1 cellular context compared by ENCODE assay signal in the genomic region with DNA sequence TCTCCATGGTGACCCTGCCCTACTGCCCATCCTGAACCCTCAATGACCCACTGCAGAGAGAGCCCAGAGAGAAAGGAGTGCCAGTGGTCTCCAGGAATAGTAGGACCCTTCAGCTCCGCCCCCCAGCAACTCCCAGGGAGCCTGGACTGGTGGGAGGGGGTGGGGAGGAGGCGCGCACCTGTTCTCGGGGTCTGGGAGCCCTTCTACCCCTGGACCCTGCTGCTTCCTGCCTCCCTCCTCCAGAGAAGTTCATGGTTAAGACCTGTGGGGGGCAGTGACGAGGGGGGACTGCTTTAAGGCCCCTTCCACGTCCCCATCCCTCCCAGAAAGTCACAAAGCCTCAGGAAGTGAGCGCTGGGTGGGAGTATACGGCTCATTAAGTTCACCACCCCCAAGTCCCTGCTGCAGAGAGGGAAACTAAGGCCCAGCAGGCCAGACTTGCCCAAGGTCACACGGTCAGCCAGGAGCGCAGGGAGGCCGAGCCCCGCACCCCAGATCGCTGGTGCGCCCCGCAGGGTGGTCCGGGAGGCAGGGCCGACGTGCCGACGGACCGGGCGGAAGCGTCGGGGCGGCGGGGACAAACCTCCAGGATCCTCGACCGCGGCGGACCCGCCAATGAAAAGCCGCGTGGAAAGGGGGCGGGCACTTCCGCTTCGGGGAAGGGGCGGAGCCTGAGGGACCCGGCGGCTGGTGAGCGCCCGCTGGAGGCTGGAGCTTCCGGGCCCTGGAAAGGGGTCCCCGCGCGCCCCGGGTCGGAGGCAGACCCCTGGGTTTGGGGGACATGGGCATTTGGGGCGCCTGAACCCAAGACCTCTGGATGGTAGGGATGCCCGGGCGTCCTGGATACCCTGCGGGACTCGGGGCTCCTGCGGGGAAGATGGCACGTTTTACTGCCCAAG.
A peak's percentile ranks its signal among the peaks of the same experiment; 100 is the strongest.
TF ChIP-seq lines count a peak whose summit lies in the region.

A gene with protein sequence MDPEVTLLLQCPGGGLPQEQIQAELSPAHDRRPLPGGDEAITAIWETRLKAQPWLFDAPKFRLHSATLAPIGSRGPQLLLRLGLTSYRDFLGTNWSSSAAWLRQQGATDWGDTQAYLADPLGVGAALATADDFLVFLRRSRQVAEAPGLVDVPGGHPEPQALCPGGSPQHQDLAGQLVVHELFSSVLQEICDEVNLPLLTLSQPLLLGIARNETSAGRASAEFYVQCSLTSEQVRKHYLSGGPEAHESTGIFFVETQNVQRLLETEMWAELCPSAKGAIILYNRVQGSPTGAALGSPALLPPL (plus strand): TSS at position 667 of the 899 bp plus-strand sequence. CDS start 379 bp downstream, outside the sequence.
A gene with protein sequence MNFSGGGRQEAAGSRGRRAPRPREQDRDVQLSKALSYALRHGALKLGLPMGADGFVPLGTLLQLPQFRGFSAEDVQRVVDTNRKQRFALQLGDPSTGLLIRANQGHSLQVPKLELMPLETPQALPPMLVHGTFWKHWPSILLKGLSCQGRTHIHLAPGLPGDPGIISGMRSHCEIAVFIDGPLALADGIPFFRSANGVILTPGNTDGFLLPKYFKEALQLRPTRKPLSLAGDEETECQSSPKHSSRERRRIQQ (minus strand): TSS at position 579 of the 899 bp plus-strand sequence. CDS start 326 bp downstream, at position 253.

TF ChIP-seq in A549, 52 proteins besides CTCF, POLR2A, EP300 and RAD21 (continued from another document):
- TF ChIP-seq, protein P1, sequence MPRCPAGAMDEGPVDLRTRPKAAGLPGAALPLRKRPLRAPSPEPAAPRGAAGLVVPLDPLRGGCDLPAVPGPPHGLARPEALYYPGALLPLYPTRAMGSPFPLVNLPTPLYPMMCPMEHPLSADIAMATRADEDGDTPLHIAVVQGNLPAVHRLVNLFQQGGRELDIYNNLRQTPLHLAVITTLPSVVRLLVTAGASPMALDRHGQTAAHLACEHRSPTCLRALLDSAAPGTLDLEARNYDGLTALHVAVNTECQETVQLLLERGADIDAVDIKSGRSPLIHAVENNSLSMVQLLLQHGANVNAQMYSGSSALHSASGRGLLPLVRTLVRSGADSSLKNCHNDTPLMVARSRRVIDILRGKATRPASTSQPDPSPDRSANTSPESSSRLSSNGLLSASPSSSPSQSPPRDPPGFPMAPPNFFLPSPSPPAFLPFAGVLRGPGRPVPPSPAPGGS (IDR thresholded peaks at IDR 0.05) = peak; percentile 70; the same call in 2 of the 3 replicates
- TF ChIP-seq, protein P2, sequence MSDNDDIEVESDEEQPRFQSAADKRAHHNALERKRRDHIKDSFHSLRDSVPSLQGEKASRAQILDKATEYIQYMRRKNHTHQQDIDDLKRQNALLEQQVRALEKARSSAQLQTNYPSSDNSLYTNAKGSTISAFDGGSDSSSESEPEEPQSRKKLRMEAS (IDR thresholded peaks at IDR 0.05) = peak; percentile 65; the same call in 1 of the 2 replicates
- TF ChIP-seq, protein P3, sequence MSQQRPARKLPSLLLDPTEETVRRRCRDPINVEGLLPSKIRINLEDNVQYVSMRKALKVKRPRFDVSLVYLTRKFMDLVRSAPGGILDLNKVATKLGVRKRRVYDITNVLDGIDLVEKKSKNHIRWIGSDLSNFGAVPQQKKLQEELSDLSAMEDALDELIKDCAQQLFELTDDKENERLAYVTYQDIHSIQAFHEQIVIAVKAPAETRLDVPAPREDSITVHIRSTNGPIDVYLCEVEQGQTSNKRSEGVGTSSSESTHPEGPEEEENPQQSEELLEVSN (IDR thresholded peaks at IDR 0.05; ENCODE audit: borderline replicate concordance, low read depth) = peak; percentile 61; the same call in 1 of the 2 replicates
- no peak for TF ChIP-seq SREBF2 (IDR thresholded peaks at IDR 0.05)
- peak; percentile 68; the same call in 1 of the 2 replicates for TF ChIP-seq PHF8 (IDR thresholded peaks at IDR 0.05; ENCODE audit: borderline replicate concordance, low read depth)
- TF ChIP-seq HDAC2 (IDR thresholded peaks at IDR 0.05) = no peak
- TF ChIP-seq RARB (CRISPR knock-in tag; IDR thresholded peaks at IDR 0.05) = no peak
- TF ChIP-seq, protein P4, sequence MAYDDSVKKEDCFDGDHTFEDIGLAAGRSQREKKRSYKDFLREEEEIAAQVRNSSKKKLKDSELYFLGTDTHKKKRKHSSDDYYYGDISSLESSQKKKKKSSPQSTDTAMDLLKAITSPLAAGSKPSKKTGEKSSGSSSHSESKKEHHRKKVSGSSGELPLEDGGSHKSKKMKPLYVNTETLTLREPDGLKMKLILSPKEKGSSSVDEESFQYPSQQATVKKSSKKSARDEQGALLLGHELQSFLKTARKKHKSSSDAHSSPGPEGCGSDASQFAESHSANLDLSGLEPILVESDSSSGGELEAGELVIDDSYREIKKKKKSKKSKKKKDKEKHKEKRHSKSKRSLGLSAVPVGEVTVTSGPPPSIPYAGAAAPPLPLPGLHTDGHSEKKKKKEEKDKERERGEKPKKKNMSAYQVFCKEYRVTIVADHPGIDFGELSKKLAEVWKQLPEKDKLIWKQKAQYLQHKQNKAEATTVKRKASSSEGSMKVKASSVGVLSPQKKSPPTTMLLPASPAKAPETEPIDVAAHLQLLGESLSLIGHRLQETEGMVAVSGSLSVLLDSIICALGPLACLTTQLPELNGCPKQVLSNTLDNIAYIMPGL (CRISPR knock-in tag; IDR thresholded peaks at IDR 0.05; ENCODE audit: borderline replicate concordance) = no peak
- TF ChIP-seq, protein P5, sequence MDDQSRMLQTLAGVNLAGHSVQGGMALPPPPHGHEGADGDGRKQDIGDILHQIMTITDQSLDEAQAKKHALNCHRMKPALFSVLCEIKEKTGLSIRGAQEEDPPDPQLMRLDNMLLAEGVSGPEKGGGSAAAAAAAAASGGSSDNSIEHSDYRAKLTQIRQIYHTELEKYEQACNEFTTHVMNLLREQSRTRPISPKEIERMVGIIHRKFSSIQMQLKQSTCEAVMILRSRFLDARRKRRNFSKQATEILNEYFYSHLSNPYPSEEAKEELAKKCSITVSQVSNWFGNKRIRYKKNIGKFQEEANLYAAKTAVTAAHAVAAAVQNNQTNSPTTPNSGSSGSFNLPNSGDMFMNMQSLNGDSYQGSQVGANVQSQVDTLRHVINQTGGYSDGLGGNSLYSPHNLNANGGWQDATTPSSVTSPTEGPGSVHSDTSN (IDR thresholded peaks at IDR 0.05) = no peak
- no peak for TF ChIP-seq KDM1A (IDR thresholded peaks at IDR 0.05; ENCODE audit: low read depth)
- TF ChIP-seq HOXB5 (CRISPR knock-in tag; IDR thresholded peaks at IDR 0.05) = no peak
